ENCODE assay signal across 7 cellular contexts in genomic region chr22:44023404-44024287, GRCh38. TPM values are rescaled to one million over a fixed set of nuclear protein-coding genes. Genes with fewer than 3 reads are reported as not detected.
DNase-seq lines count a peak whose midpoint lies in the region; ATAC-seq and TF ChIP-seq lines count a peak whose summit lies in the region.

No MANE protein-coding gene starts in this region.

- H3K9me3 ChIP-seq in gastroesophageal sphincter, result no peaks in the 10 kb centered on the region

- peak overlapping the region; percentile 70 for H3K4me3 Mint-ChIP-seq in osteocyte (ENCODE audit: unreplicated experiment)

- no peaks in the 10 kb centered on the region for H3K27me3 ChIP-seq in gastroesophageal sphincter

- no peak for TF ChIP-seq EP300 in Ishikawa (IDR thresholded peaks at IDR 0.05; ENCODE audit: borderline replicate concordance)
- no peak for TF ChIP-seq EP300 in gastroesophageal sphincter (IDR thresholded peaks at IDR 0.05)

- TF ChIP-seq RAD21 in Ishikawa (IDR thresholded peaks at IDR 0.05; ENCODE audit: low read depth), result no peak

- DNase-seq in GM12864 (ENCODE audit: low read depth) (no peak), osteocyte (ENCODE audit: extremely low spot score, unreplicated experiment) (no peak)
- DNase-seq in activated T-cell treated with anti-CD3 and anti-CD28 coated beads, Interleukin-2, amount 50 U/mL, for 48 hours, result peak; percentile 73 to 74
- DNase-seq in central memory CD4-positive, alpha-beta T cell, result no peak

- H3K27me3 Mint-ChIP-seq in osteocyte (ENCODE audit: unreplicated experiment), result no peaks in the 10 kb centered on the region

- 36 to 54% methylated on average over 4 to 9 of the region's 54 CpGs for WGBS in gastroesophageal sphincter (ENCODE audit: low coverage in 1 of 2), 2 donors

- peaks cover 0 to 65% (median 18%) of the 10 kb centered on the region in 3 donors for H3K4me1 ChIP-seq in gastroesophageal sphincter

- H3K36me3 ChIP-seq in gastroesophageal sphincter, result no peaks in the 10 kb centered on the region

- peak overlapping the region; percentile 54 to 91 (median 87) for H3K27ac ChIP-seq in gastroesophageal sphincter

- ATAC-seq in gastroesophageal sphincter (peak; percentile 68), GM19035 (IDR thresholded peaks at IDR 0.05; ENCODE audit: unreplicated experiment) (no peak)

- TF ChIP-seq POLR2A in gastroesophageal sphincter (IDR thresholded peaks at IDR 0.05), result peak; percentile 34 to 39

- no peak overlapping the region for H3K27ac Mint-ChIP-seq in osteocyte (ENCODE audit: unreplicated experiment)

- no peaks in the 10 kb centered on the region for H3K9me3 Mint-ChIP-seq in osteocyte (ENCODE audit: unreplicated experiment)

- H3K4me1 Mint-ChIP-seq in osteocyte (ENCODE audit: unreplicated experiment), result peaks cover 7% of the 10 kb centered on the region

- H3K4me3 ChIP-seq in GM12864 (ENCODE audit: low read depth, low read length), result peak overlapping the region; percentile 66
- H3K4me3 ChIP-seq in gastroesophageal sphincter, result peak overlapping the region; percentile 44 to 88

- no peaks in the 10 kb centered on the region for H3K36me3 Mint-ChIP-seq in osteocyte (ENCODE audit: unreplicated experiment)

- TF ChIP-seq CTCF in GM12864 (IDR thresholded peaks at IDR 0.05; ENCODE audit: low read depth, low read length, missing control alignments) (no peak), gastroesophageal sphincter (IDR thresholded peaks at IDR 0.05) (no peak), osteocyte (IDR thresholded peaks at IDR 0.05) (no peak)

TF ChIP-seq in Ishikawa, 13 proteins besides CTCF, POLR2A, EP300 and RAD21:
- TF ChIP-seq MAX (IDR thresholded peaks at IDR 0.05) (peak; percentile 94), YY1 (IDR thresholded peaks at IDR 0.05; ENCODE audit: low read depth) (no peak)

RNA-seq across cellular contexts. Expression of gene PARVB, which starts 0.5 kb away (rescaled TPM):
- total RNA-seq in gastroesophageal sphincter (10 to 100 TPM; 32.1 to 61.9 (median 41.9) TPM), osteocyte (4.4 and 5.4 TPM in 2 replicates)

Comparison
In these comparisons a context has a peak if more than half of its experiments do, and no peak if none do; other contexts are left out.
1. DNase-seq: peak in activated T-cell treated with anti-CD3 and anti-CD28 coated beads, Interleukin-2, amount 50 U/mL, for 48 hours (2 of 2); none in GM12864 (single experiment), osteocyte (single experiment) and central memory CD4-positive, alpha-beta T cell (single experiment).